In genomic region chr2:45759310-45759851, GRCh38 we compare ENCODE assay signal across 1 cellular context.
TF ChIP-seq lines count a peak whose summit lies in the region.

No MANE protein-coding gene starts in this region.

TF ChIP-seq in WTC11, 78 proteins besides CTCF, POLR2A, EP300 and RAD21 (continued from another document):
- no peak for TF ChIP-seq ARID4B (CRISPR knock-in tag; IDR thresholded peaks at IDR 0.05; ENCODE audit: borderline replicate concordance)
- TF ChIP-seq ATF6 (CRISPR knock-in tag; IDR thresholded peaks at IDR 0.05), result no peak
- no peak for TF ChIP-seq GTF2I (CRISPR knock-in tag; conservative IDR thresholded peaks at IDR 0.05)
- TF ChIP-seq USF1 (CRISPR knock-in tag; IDR thresholded peaks at IDR 0.05), result no peak
- TF ChIP-seq ATF1 (CRISPR knock-in tag; IDR thresholded peaks at IDR 0.05), result no peak
- TF ChIP-seq ZNF232 (CRISPR knock-in tag; IDR thresholded peaks at IDR 0.05), result no peak
- no peak for TF ChIP-seq TCF7 (CRISPR knock-in tag; IDR thresholded peaks at IDR 0.05; ENCODE audit: low read depth)
- TF ChIP-seq ZNF416 (CRISPR knock-in tag; IDR thresholded peaks at IDR 0.05), result no peak
- TF ChIP-seq SMAD4 (CRISPR knock-in tag; IDR thresholded peaks at IDR 0.05), result no peak
- no peak for TF ChIP-seq CDX4 (CRISPR knock-in tag; IDR thresholded peaks at IDR 0.05; ENCODE audit: borderline replicate concordance)
